ENCODE assay signal across 22 cellular contexts in genomic region chr5:38678079-38678478, GRCh38.
A peak's percentile ranks its signal among the peaks of the same experiment; 100 is the strongest.
DNase-seq lines count a peak whose midpoint lies in the region; FAIRE-seq lines count a peak whose summit lies in the region.
"Had no signal": no experiment of that assay in that cellular context is flagged by ENCODE, and none has a peak within 500 bp of the region (broad histone marks: within the 10 kb centered on the region; RNA-seq: fewer than 3 reads in every experiment).

No MANE protein-coding gene starts in this region.

- H3K18ac ChIP-seq in neuronal stem cell (ENCODE audit: low read length): no peak overlapping the region

- H3K9me3 ChIP-seq in neuronal stem cell (replicated peaks in 1 of 2; ENCODE audit: control insufficient read depth in 2 of 2, insufficient read depth in 1 of 2, low read depth in 1 of 2, low read length in 2 of 2): no peaks in the 10 kb centered on the region

- H2BK12ac ChIP-seq in neuronal stem cell (ENCODE audit: low read length): no peak overlapping the region

- no peak overlapping the region for H2BK5ac ChIP-seq in neuronal stem cell (ENCODE audit: low read length)

- peak; percentile 70 for FAIRE-seq in frontal cortex (lab: Jason Lieb, UNC)
- FAIRE-seq: GM12892, GM18507, H54, HTR-8/SVneo had no signal

- H3K27me3 ChIP-seq in neuronal stem cell (ENCODE audit: control insufficient read depth in 3 of 3, insufficient read depth in 3 of 3, low read depth in 1 of 3, low read length in 3 of 3): no peaks in the 10 kb centered on the region
- H3K27me3 ChIP-seq: BLaER1 treated with 17β-estradiol and CSF1 and Interleukin-3, amounts not matched to agents 10 nM and 100 nM had no signal

- no peaks in the 10 kb centered on the region for H3K36me3 ChIP-seq in neuronal stem cell (replicated peaks in 1 of 2; ENCODE audit: control insufficient read depth in 2 of 2, insufficient read depth in 2 of 2, low read length in 2 of 2)
- H3K36me3 ChIP-seq: BLaER1 treated with 17β-estradiol and CSF1 and Interleukin-3, amounts not matched to agents 10 nM and 100 nM had no signal

- no peaks in the 10 kb centered on the region for H3K79me1 ChIP-seq in neuronal stem cell (ENCODE audit: low read depth, low read length)

- no peak overlapping the region for H2BK15ac ChIP-seq in neuronal stem cell (ENCODE audit: low read length)

- H3K14ac ChIP-seq in neuronal stem cell (ENCODE audit: low read length): no peak overlapping the region

- no peak overlapping the region for H4K91ac ChIP-seq in neuronal stem cell (ENCODE audit: low read depth, low read length, poor library complexity)

- H3K23ac ChIP-seq in neuronal stem cell (ENCODE audit: low read depth, low read length, poor library complexity): no peak overlapping the region

- H3K4me2 ChIP-seq in neuronal stem cell (ENCODE audit: insufficient read depth, low read length, poor library complexity, severe bottlenecking): no peak overlapping the region
- H3K4me2 ChIP-seq: BLaER1 treated with 17β-estradiol and CSF1 and Interleukin-3, amounts not matched to agents 10 nM and 100 nM; GM23338 had no signal

- H2AK5ac ChIP-seq in neuronal stem cell (ENCODE audit: low read depth, low read length): no peak overlapping the region

- H3K4ac ChIP-seq in neuronal stem cell (ENCODE audit: low read length): no peak overlapping the region

- H4K8ac ChIP-seq in neuronal stem cell (ENCODE audit: low read depth, low read length): no peak overlapping the region

- H3K27ac ChIP-seq in angular gyrus (ENCODE audit: low read depth, low read length) (peak overlapping the region; percentile 95), substantia nigra (ENCODE audit: low read depth, low read length, poor library complexity, severe bottlenecking) (peak overlapping the region; percentile 92), neuronal stem cell (replicated peaks; ENCODE audit: low read length) (no peak overlapping the region)
- H3K27ac ChIP-seq: BLaER1 treated with 17β-estradiol and CSF1 and Interleukin-3, amounts not matched to agents 10 nM and 100 nM had no signal

- no CpG with 5 or more reads among the region's 1 CpG for WGBS in neuronal stem cell (ENCODE audit: extremely low coverage in 2 of 2, insufficient read length in 2 of 2, insufficient replicate concordance in 1 of 2), 2 donors

- peaks cover 0 to 4% of the 10 kb centered on the region in 2 donors for H3K4me1 ChIP-seq in neuronal stem cell (ENCODE audit: control insufficient read depth in 2 of 2, insufficient read depth in 1 of 2, low read depth in 1 of 2, low read length in 2 of 2)
- H3K4me1 ChIP-seq: BLaER1 treated with 17β-estradiol and CSF1 and Interleukin-3, amounts not matched to agents 10 nM and 100 nM had no signal

- no peak overlapping the region for H2AFZ ChIP-seq in neuronal stem cell (ENCODE audit: low read length)
- H2AFZ ChIP-seq: GM23338 had no signal

- no peak overlapping the region for H3K4me3 ChIP-seq in neuronal stem cell (ENCODE audit: low read length in 2 of 2)
- H3K4me3 ChIP-seq: BLaER1 treated with 17β-estradiol and CSF1 and Interleukin-3, amounts not matched to agents 10 nM and 100 nM; GM23338 had no signal

- H3K9ac ChIP-seq in neuronal stem cell (ENCODE audit: low read depth, low read length, poor library complexity): no peak overlapping the region
- H3K9ac ChIP-seq: BLaER1 treated with 17β-estradiol and CSF1 and Interleukin-3, amounts not matched to agents 10 nM and 100 nM had no signal

- no peak overlapping the region for H2BK120ac ChIP-seq in neuronal stem cell (ENCODE audit: low read depth, low read length)

- DNase-seq in frontal cortex (ENCODE audit: low spot score in 2 of 2) (no peak), medulla oblongata (ENCODE audit: extremely low spot score) (peak; percentile 48), substantia nigra (lab: John Stamatoyannopoulos, UW) (no peak), SIG-M5 treated with dmso at 0.1 percent for 504 hours (lab: John Stamatoyannopoulos, UW; ENCODE audit: unreplicated experiment) (no peak), neuronal stem cell (ENCODE audit: low spot score) (no peak), D341Med (ENCODE audit: low spot score) (no peak), C1 segment of cervical spinal cord (lab: John Stamatoyannopoulos, UW) (no peak)
- DNase-seq: 8988T; CD4-positive, CD25-positive, alpha-beta regulatory T cell; CD8-positive, alpha-beta memory T cell; COR-L47; DMS153; DMS79; GDM1; HCEC 1CT had no signal
